ENCODE assay signal across 1 cellular context in the genomic region with DNA sequence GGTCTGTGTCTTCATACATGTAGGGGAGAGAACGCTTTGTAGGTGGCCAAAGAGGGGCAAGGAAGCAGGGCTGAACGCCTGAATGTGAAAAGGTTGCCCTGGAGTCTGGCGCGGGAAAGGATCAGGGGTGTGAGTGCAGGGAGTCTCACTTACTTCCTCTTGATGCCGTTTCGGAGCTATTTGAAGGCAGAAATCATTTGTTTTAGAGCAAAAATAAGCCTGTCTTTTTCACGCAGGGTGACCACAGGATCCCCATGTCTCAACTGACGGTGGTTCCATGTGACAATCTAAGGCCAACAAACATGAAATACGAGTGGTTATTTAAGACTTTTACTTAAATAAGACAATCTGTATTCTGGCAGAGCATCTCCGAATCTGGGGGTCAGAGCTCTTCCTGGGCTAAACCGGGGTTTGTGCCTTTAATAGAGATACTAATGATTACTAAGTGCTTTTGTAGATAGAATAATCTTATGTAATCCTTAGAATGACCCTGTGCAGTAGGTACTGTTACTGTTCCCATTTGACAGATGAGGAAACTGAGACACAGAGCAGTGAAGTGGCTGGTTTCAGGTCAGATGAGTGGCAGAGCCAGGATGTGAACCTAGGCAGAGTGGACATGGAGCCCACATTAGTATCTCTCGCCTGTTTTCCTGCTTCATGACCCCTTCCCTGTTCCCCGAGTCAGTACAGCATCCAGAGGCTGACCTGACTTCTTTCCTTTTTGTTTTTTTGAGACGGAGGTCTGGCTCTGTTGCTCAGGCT.
TF ChIP-seq lines count a peak whose summit lies in the region.

No MANE protein-coding gene starts in this region.

TF ChIP-seq in IMR-90, 13 proteins besides CTCF, POLR2A, EP300 and RAD21 (continued from another document):
- TF ChIP-seq RCOR1 (IDR thresholded peaks at IDR 0.05; ENCODE audit: insufficient replicate concordance, low read length): no peak
- TF ChIP-seq, protein P1, sequence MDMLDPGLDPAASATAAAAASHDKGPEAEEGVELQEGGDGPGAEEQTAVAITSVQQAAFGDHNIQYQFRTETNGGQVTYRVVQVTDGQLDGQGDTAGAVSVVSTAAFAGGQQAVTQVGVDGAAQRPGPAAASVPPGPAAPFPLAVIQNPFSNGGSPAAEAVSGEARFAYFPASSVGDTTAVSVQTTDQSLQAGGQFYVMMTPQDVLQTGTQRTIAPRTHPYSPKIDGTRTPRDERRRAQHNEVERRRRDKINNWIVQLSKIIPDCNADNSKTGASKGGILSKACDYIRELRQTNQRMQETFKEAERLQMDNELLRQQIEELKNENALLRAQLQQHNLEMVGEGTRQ (IDR thresholded peaks at IDR 0.05; ENCODE audit: low read depth, low read length): no peak
- no peak for TF ChIP-seq MAFK (IDR thresholded peaks at IDR 0.05; ENCODE audit: low read depth, low read length)
- no peak for TF ChIP-seq CEBPB (IDR thresholded peaks at IDR 0.05; ENCODE audit: low read depth, low read length)
TF ChIP-seq in IMR-90: peak in this region for 0.
